Comparison of ENCODE assay signal across 1 cellular context in genomic region chr2:159933040-159933726, GRCh38.
TF ChIP-seq lines count a peak whose summit lies in the region.

No MANE protein-coding gene starts in this region.

TF ChIP-seq in GM12878, 131 proteins besides CTCF, POLR2A, EP300 and RAD21 (continued from another document):
- TF ChIP-seq PRDM15 (CRISPR knock-in tag; IDR thresholded peaks at IDR 0.05): no peak
